ENCODE assay signal across 8 cellular contexts in the genomic region with DNA sequence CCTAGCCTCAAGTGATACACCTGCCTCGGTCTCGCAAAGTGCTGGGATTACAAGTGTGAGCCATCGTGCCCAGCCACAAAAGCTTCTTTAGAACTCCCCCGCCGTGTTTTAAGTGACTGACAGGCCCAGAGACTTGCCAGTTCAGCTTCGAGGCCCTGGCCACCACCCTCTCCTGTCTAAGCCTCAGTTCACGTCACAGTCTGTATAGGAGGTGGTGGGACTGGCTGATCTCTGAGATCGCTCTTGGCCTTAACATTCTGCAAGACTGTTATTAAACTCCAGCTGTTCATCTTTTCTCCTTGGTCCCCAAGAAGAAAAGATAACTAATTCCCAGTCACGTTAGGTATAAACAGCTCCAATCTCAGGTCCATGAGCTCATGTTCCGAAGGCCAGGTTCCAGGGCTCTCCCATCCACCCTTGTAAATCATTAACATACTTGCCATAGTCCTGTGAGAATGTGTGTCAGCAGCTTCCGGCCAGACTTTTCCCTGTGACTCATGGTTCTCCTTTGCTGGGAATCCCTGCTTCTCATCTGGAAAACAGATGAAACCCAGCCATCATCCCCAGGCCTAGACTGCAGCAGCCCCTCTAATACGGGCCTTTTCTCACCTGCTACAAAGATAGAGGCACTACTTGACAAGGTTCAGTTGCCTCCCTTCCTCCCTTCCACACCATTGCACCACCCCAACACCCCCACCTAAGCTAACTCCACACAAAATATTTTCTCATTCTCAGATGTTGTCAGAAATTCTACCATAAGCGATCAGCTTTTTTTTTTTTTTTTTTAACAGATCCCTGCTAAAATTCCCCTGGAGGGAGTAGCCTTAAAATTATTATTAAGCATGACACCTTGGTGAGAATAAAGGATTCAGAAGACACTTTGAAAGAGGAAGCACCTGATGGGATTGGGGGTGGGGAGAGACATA. TPM values are rescaled to one million over a fixed set of nuclear protein-coding genes. Genes with fewer than 3 reads are reported as not detected.
DNase-seq lines count a peak whose midpoint lies in the region; ATAC-seq, FAIRE-seq and TF ChIP-seq lines count a peak whose summit lies in the region.

No MANE protein-coding gene starts in this region.

- H3K27me3 Mint-ChIP-seq in naive B cell: no peaks in the 10 kb centered on the region

- TF ChIP-seq CTCF in BE2C (IDR thresholded peaks at IDR 0.05; ENCODE audit: low read depth, low read length) (no peak), GM20000 (IDR thresholded peaks at IDR 0.05; ENCODE audit: extremely low read depth, missing control alignments) (no peak)

- H3K9me3 Mint-ChIP-seq in naive B cell: no peaks in the 10 kb centered on the region

- peak; percentile 59 to 60 for ATAC-seq in naive B cell (ENCODE audit: low read depth in 2 of 2)

- in situ Hi-C loops in KBM-7 (cut with MboI; ENCODE audit: low pct_unique_long_range_greater_than_20kb, low sequenced_read_pairs): no loop called here

- no peaks in the 10 kb centered on the region for H3K36me3 ChIP-seq in BE2C

- no peaks in the 10 kb centered on the region for H3K9me3 ChIP-seq in BE2C

- no peaks in the 10 kb centered on the region; the same call in none of the 2 replicates for H3K4me1 ChIP-seq in BE2C

- peaks cover 31 to 37% (median 36%) of the 10 kb centered on the region in 3 donors for H3K4me1 Mint-ChIP-seq in naive B cell

- peak overlapping the region in 4 of 6 donors; percentile 74 to 89 (median 78) for H3K27ac Mint-ChIP-seq in naive B cell

- H3K4me3 Mint-ChIP-seq in naive B cell: peak overlapping the region in 6 of 8 donors; percentile 1 to 88 (median 42)

- H3K4me3 ChIP-seq in BE2C (ENCODE audit: low read depth, low read length): no peak overlapping the region

- no peaks in the 10 kb centered on the region for H3K27me3 ChIP-seq in BE2C

- peak; percentile 85 for FAIRE-seq in endometrium (lab: Jason Lieb, UNC)

- DNase-seq in BE2C (peak; percentile 54), NCI-H460 (ENCODE audit: extremely low read depth, low read depth) (peak; percentile 94), naive B cell (peak; percentile 33), GM20000 (ENCODE audit: low spot score) (no peak), KBM-7 (no peak), mesenteric fat pad (ENCODE audit: low spot score) (no peak)
- no peak for DNase-seq in stimulated activated CD4-positive, alpha-beta T cell treated with anti-CD3 and anti-CD28 coated beads, Interleukin-2, amount 100 ng/mL, for 24 hours

- H3K36me3 Mint-ChIP-seq in naive B cell: no peaks in the 10 kb centered on the region

RNA-seq across cellular contexts. Expression of gene KIAA0930, which starts 5.6 kb away (rescaled TPM):
- polyA plus RNA-seq in BE2C (2012; ENCODE audit: insufficient read depth, insufficient read length, low read depth): 77.2 TPM
- total RNA-seq in NCI-H460 (2014; rRNA removed; shearing (Covaris generic)): 31.8 and 32.7 TPM in 2 replicates
- 72.6 and 81.8 TPM in 2 replicates for polyA plus RNA-seq in NCI-H460 (2014; cell fraction: nucleus; rRNA removed)
- polyA plus RNA-seq in naive B cell (ENCODE audit: low read depth in 6 of 6): 1 to 10 TPM; 2.8 to 5.7 (median 5.0) TPM
- total RNA-seq in mesenteric fat pad: 65.7 TPM

RNA-seq across cellular contexts. Expression of gene UPK3A, which starts 38.4 kb away (rescaled TPM):
- not detected for polyA plus RNA-seq in BE2C (2012; ENCODE audit: insufficient read depth, insufficient read length, low read depth)
- not detected in 2 replicates for total RNA-seq in NCI-H460 (2014; rRNA removed; shearing (Covaris generic))
- polyA plus RNA-seq in NCI-H460 (2014; cell fraction: nucleus; rRNA removed): not detected in 2 replicates
- under 1 TPM in 2 of 6 donors, not detected in 4; 0.55 to 0.57 TPM for polyA plus RNA-seq in naive B cell (ENCODE audit: low read depth in 6 of 6)
- total RNA-seq in mesenteric fat pad: not detected

Comparison
In these comparisons a context has a peak if more than half of its experiments do, and no peak if none do; other contexts are left out.
1. DNase-seq: peak in BE2C (single experiment), NCI-H460 (single experiment) and naive B cell (single experiment); none in GM20000 (single experiment), KBM-7 (single experiment), stimulated activated CD4-positive, alpha-beta T cell treated with anti-CD3 and anti-CD28 coated beads, Interleukin-2, amount 100 ng/mL, for 24 hours (0 of 2) and mesenteric fat pad (single experiment).